ENCODE assay signal across 1 cellular context in genomic region chr3:10379961-10380360, GRCh38.
TF ChIP-seq lines count a peak whose summit lies in the region.

No MANE protein-coding gene starts in this region.

TF ChIP-seq in H1, 55 proteins besides CTCF, POLR2A, EP300 and RAD21:
- TF ChIP-seq, protein P1, sequence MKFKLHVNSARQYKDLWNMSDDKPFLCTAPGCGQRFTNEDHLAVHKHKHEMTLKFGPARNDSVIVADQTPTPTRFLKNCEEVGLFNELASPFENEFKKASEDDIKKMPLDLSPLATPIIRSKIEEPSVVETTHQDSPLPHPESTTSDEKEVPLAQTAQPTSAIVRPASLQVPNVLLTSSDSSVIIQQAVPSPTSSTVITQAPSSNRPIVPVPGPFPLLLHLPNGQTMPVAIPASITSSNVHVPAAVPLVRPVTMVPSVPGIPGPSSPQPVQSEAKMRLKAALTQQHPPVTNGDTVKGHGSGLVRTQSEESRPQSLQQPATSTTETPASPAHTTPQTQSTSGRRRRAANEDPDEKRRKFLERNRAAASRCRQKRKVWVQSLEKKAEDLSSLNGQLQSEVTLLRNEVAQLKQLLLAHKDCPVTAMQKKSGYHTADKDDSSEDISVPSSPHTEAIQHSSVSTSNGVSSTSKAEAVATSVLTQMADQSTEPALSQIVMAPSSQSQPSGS (IDR thresholded peaks at IDR 0.05; ENCODE audit: low read length), result no peak
- TF ChIP-seq BRCA1 (IDR thresholded peaks at IDR 0.05; ENCODE audit: low read depth, low read length) (no peak), JUND (IDR thresholded peaks at IDR 0.05; ENCODE audit: low read length) (no peak), CHD2 (IDR thresholded peaks at IDR 0.05; ENCODE audit: low read length) (no peak), MAFK (IDR thresholded peaks at IDR 0.05; ENCODE audit: low read depth, low read length) (no peak), SAP30 (IDR thresholded peaks at IDR 0.05; ENCODE audit: insufficient read depth, insufficient replicate concordance, low read length) (no peak), SP2 (IDR thresholded peaks at IDR 0.05; ENCODE audit: low read length) (no peak), TEAD4 (IDR thresholded peaks at IDR 0.05; ENCODE audit: low read depth, low read length) (no peak), HDAC2 (IDR thresholded peaks at IDR 0.05; ENCODE audit: borderline replicate concordance in 1 of 2, low read depth in 2 of 2, low read length in 2 of 2) (no peak), CEBPB (IDR thresholded peaks at IDR 0.05; ENCODE audit: low read depth, low read length) (no peak), RFX5 (IDR thresholded peaks at IDR 0.05; ENCODE audit: borderline replicate concordance, low read depth, low read length) (no peak), KDM4A (IDR thresholded peaks at IDR 0.05; ENCODE audit: low read depth, low read length, severe bottlenecking) (no peak), CBX8 (IDR thresholded peaks at IDR 0.05; ENCODE audit: borderline replicate concordance, low read depth, low read length) (no peak), CHD1 (IDR thresholded peaks at IDR 0.05; ENCODE audit: low read depth, low read length) (no peak), POU5F1 (IDR thresholded peaks at IDR 0.05; ENCODE audit: low read depth, low read length) (no peak), KDM5A (IDR thresholded peaks at IDR 0.05; ENCODE audit: low read length) (no peak), RBBP5 (IDR thresholded peaks at IDR 0.05; ENCODE audit: borderline replicate concordance, low read depth, low read length) (no peak), GTF2F1 (IDR thresholded peaks at IDR 0.05; ENCODE audit: borderline replicate concordance, low read depth, low read length) (no peak)
